1 cellular context compared by ENCODE assay signal in genomic region chr11:73306069-73306468, GRCh38.
TF ChIP-seq lines count a peak whose summit lies in the region.

No MANE protein-coding gene starts in this region.

TF ChIP-seq in HepG2, 621 proteins besides CTCF, POLR2A, EP300 and RAD21 (continued from another document):
- TF ChIP-seq ZNF318 (CRISPR knock-in tag; IDR thresholded peaks at IDR 0.05) (no peak), CEBPZ (IDR thresholded peaks at IDR 0.05; ENCODE audit: low read length) (no peak), GMEB2 (CRISPR knock-in tag; IDR thresholded peaks at IDR 0.05; ENCODE audit: low read depth) (no peak), ZNF225 (CRISPR knock-in tag; IDR thresholded peaks at IDR 0.05) (no peak)
